In genomic region chr15:43769584-43770228, GRCh38 we compare ENCODE assay signal across 8 cellular contexts. TPM values are rescaled to one million over a fixed set of nuclear protein-coding genes. Genes with fewer than 3 reads are reported as not detected.
DNase-seq lines count a peak whose midpoint lies in the region; ATAC-seq and TF ChIP-seq lines count a peak whose summit lies in the region.

No MANE protein-coding gene starts in this region.

- H3K4me3 ChIP-seq in HL-60 (replicated peaks; ENCODE audit: insufficient read depth, low read length) = no peak overlapping the region
- no peak overlapping the region for H3K4me3 ChIP-seq in gastrocnemius medialis

- peak; percentile 59 to 67 for ATAC-seq in activated naive CD4-positive, alpha-beta T cell treated with anti-CD3 and anti-CD28 coated beads, Interleukin-2, amount 50 U/mL, for 72 hours
- ATAC-seq in left cardiac atrium (peak; percentile 51 to 59), gastrocnemius medialis (peak in 1 of 2 donors; percentile 37), HG02884 (IDR thresholded peaks at IDR 0.05; ENCODE audit: unreplicated experiment) (no peak)

- peaks cover 17 to 34% of the 10 kb centered on the region in 2 donors for H3K36me3 Mint-ChIP-seq in activated naive CD4-positive, alpha-beta T cell treated with anti-CD3 and anti-CD28 coated beads, Interleukin-2, amount 50 U/mL, for 72 hours

- in situ Hi-C loops in gastrocnemius medialis (cut with MboI; ENCODE audit: low sequenced_read_pairs in 4 of 4) = no loop called here

- peaks cover 0 to 94% of the 10 kb centered on the region in 2 donors for H3K36me3 ChIP-seq in gastrocnemius medialis

- no peaks in the 10 kb centered on the region for H3K9me3 Mint-ChIP-seq in activated naive CD4-positive, alpha-beta T cell treated with anti-CD3 and anti-CD28 coated beads, Interleukin-2, amount 50 U/mL, for 72 hours

- no peak overlapping the region for H3K27ac ChIP-seq in HL-60 (replicated peaks)
- no peak overlapping the region for H3K27ac ChIP-seq in gastrocnemius medialis

- no peaks in the 10 kb centered on the region for H3K27me3 ChIP-seq in HL-60 (ENCODE audit: insufficient read depth, poor library complexity, severe bottlenecking)
- H3K27me3 ChIP-seq in gastrocnemius medialis = no peaks in the 10 kb centered on the region

- H3K9me3 ChIP-seq in gastrocnemius medialis = no peaks in the 10 kb centered on the region

- H3K27ac Mint-ChIP-seq in activated naive CD4-positive, alpha-beta T cell treated with anti-CD3 and anti-CD28 coated beads, Interleukin-2, amount 50 U/mL, for 72 hours = peak overlapping the region in 1 of 2 donors; percentile 39

- H3K4me1 ChIP-seq in gastrocnemius medialis = no peaks in the 10 kb centered on the region

- no peak for TF ChIP-seq POLR2A in gastrocnemius medialis (IDR thresholded peaks at IDR 0.05)

- intact Hi-C loops in left cardiac atrium (cut with DNase I) = no loop called here
- intact Hi-C loops in gastrocnemius medialis (cut with DNase I; ENCODE audit: low total_unique reads) = loop anchor here (1.0 to 10.0 kb wide), 2 partner anchors 22 to 325 kb away; no protein-coding TSS in a partner anchor

- DNase-seq in COLO668 (lab: John Stamatoyannopoulos, UW; ENCODE audit: unreplicated experiment) = peak; percentile 24
- peak in 1 of 2 experiments; percentile 57 for DNase-seq in HL-60 (ENCODE audit: low read depth in 1 of 2, low spot score in 1 of 2)
- DNase-seq in SHP77 treated with DMSO at 0.1 percent for 48 hours (lab: John Stamatoyannopoulos, UW) = peak; percentile 6
- peak in 1 of 2 donors; percentile 65 for DNase-seq in activated naive CD4-positive, alpha-beta T cell treated with anti-CD3 and anti-CD28 coated beads, Interleukin-2, amount 50 U/mL, for 72 hours (ENCODE audit: low spot score in 2 of 2)
- DNase-seq in left cardiac atrium = peak; percentile 59
- no peak for DNase-seq in gastrocnemius medialis
- DNase-seq in NCI-H2029 treated with DMSO at 0.1 percent for 48 hours (lab: John Stamatoyannopoulos, UW) = no peak

- TF ChIP-seq CTCF in HL-60 (IDR thresholded peaks at IDR 0.05; ENCODE audit: insufficient read depth, low read length) = peak; percentile 88
- peak; percentile 24 to 71 (median 49) for TF ChIP-seq CTCF in gastrocnemius medialis (IDR thresholded peaks at IDR 0.05 in 4 of 5, conservative IDR thresholded peaks at IDR 0.05 in 1 of 5)

RNA-seq across cellular contexts. Expression of gene ELL3, which starts 7.1 kb away (rescaled TPM):
- 1 to 10 TPM; 4.5 to 9.3 TPM for total RNA-seq in activated naive CD4-positive, alpha-beta T cell treated with anti-CD3 and anti-CD28 coated beads, Interleukin-2, amount 50 U/mL, for 72 hours
- 1 to 10 TPM in 1 of 2 donors, under 1 TPM in 1; 0.47 to 1.6 TPM for total RNA-seq in left cardiac atrium
- total RNA-seq in gastrocnemius medialis = 1 to 10 TPM; 2.1 to 6.3 (median 2.6) TPM

RNA-seq across cellular contexts. Expression of gene SERF2, which starts 22.4 kb away (rescaled TPM):
- total RNA-seq in activated naive CD4-positive, alpha-beta T cell treated with anti-CD3 and anti-CD28 coated beads, Interleukin-2, amount 50 U/mL, for 72 hours = 100 to 1,000 TPM; 714 to 722 TPM
- total RNA-seq in left cardiac atrium (100 to 1,000 TPM; 868 to 923 TPM), gastrocnemius medialis (100 to 1,000 TPM; 491 to 646 (median 617) TPM)

RNA-seq across cellular contexts. Expression of gene PDIA3, which starts 23.5 kb away (rescaled TPM):
- 100 to 1,000 TPM; 144 to 224 TPM for total RNA-seq in activated naive CD4-positive, alpha-beta T cell treated with anti-CD3 and anti-CD28 coated beads, Interleukin-2, amount 50 U/mL, for 72 hours
- total RNA-seq in left cardiac atrium (100 to 1,000 TPM; 260 to 267 TPM), gastrocnemius medialis (10 to 100 TPM; 26.6 to 45.1 (median 30.3) TPM)

RNA-seq across cellular contexts. Expression of gene SERINC4, which starts 30.3 kb away (rescaled TPM):
- under 1 TPM; 0.31 to 0.61 TPM for total RNA-seq in activated naive CD4-positive, alpha-beta T cell treated with anti-CD3 and anti-CD28 coated beads, Interleukin-2, amount 50 U/mL, for 72 hours
- total RNA-seq in left cardiac atrium (under 1 TPM; 0.18 to 0.24 TPM), gastrocnemius medialis (under 1 TPM in 3 of 4 donors, not detected in 1; 0.18 to 0.82 (median 0.29) TPM)

RNA-seq across cellular contexts. Expression of gene HYPK, which starts 30.7 kb away (rescaled TPM):
- 10 to 100 TPM; 11.6 to 35.2 TPM for total RNA-seq in activated naive CD4-positive, alpha-beta T cell treated with anti-CD3 and anti-CD28 coated beads, Interleukin-2, amount 50 U/mL, for 72 hours
- 10 to 100 TPM in 1 of 2 donors, 1 to 10 TPM in 1; 9.6 to 11.2 TPM for total RNA-seq in left cardiac atrium
- 10 to 100 TPM; 19.5 to 33.9 (median 24.7) TPM for total RNA-seq in gastrocnemius medialis

Comparison
In these comparisons a context has a peak if more than half of its experiments do, and no peak if none do; other contexts are left out.
1. DNase-seq: peak in COLO668 (single experiment), SHP77 treated with DMSO at 0.1 percent for 48 hours (single experiment) and left cardiac atrium (single experiment); none in gastrocnemius medialis (0 of 2) and NCI-H2029 treated with DMSO at 0.1 percent for 48 hours (single experiment).